6 cellular contexts compared by ENCODE assay signal in genomic region chr4:162322054-162322453, GRCh38.
"Had no signal": no experiment of that assay in that cellular context is flagged by ENCODE, and none has a peak within 500 bp of the region (broad histone marks: within the 10 kb centered on the region; RNA-seq: fewer than 3 reads in every experiment).

No MANE protein-coding gene starts in this region.

- H3K27ac ChIP-seq: HL-60 had no signal

- ATAC-seq: HepG2, K562 had no signal

- DNase-seq: IMR-90, KBM-7, KG1 had no signal

- H3K4me3 ChIP-seq: K562 had no signal
